ENCODE assay signal across 8 cellular contexts in the genomic region with DNA sequence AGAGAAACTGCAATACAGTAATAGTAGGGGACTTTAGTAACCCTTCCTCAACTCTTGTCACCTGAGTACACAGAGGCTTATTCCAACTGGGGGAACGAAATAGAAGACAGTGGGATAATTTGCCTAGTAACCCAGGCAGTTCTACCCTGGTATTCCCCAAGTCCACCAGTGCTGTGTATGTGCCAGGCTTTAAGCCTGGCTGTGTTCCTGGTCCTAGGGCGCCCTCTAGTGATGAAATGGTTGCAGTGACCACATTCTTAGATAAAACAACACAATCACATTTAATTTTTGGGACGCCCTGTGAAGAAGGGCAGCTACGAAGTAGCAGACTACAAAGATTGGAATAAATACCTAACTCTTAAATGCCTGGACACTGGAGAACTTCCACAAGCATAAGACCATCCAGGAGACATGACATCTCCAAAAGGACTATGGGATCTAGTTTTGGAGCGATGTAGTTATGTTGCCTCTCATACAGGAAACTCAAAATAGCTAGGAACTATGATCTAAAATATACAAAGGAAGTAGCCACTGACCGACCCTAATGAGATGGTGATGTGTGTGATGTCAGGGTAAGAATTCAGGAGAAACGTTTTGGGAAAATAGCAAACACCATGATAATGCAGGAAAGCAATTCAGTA.
A peak's percentile ranks its signal among the peaks of the same experiment; 100 is the strongest.
DNase-seq lines count a peak whose midpoint lies in the region; ATAC-seq and TF ChIP-seq lines count a peak whose summit lies in the region.

No MANE protein-coding gene starts in this region.

- H3K4me1 Mint-ChIP-seq in activated B cell treated with CpG ODN at 0.5 μM for 24 hours, result no peaks in the 10 kb centered on the region

- no peaks in the 10 kb centered on the region for H3K9me3 Mint-ChIP-seq in activated B cell treated with CpG ODN at 0.5 μM for 24 hours

- POLR2A ChIA-PET in activated B cell treated with CpG ODN at 0.5 μM for 24 hours (lab: Charles Lee), result interaction anchor here (0.6 kb wide), 1 partner anchor 253 kb away, joined by 6 read pairs; no protein-coding TSS in a partner anchor

- no peaks in the 10 kb centered on the region for H3K36me3 Mint-ChIP-seq in activated B cell treated with CpG ODN at 0.5 μM for 24 hours (ENCODE audit: low read depth)

- H3K27ac Mint-ChIP-seq in activated B cell treated with CpG ODN at 0.5 μM for 24 hours, result no peak overlapping the region

- H3K4me3 Mint-ChIP-seq in activated B cell treated with CpG ODN at 0.5 μM for 24 hours, result no peak overlapping the region

- CTCF ChIA-PET in activated B cell treated with CpG ODN at 0.5 μM for 24 hours (lab: Charles Lee), result interaction anchor here (1.3 to 2.5 kb wide), 5 partner anchors 159 to 329 kb away, joined by 3 to 23 read pairs (median 3); a partner anchor contains a TSS

- TF ChIP-seq CTCF in activated B cell treated with CpG ODN at 0.5 μM for 24 hours (IDR thresholded peaks at IDR 0.05), result no peak

- no peaks in the 10 kb centered on the region for H3K27me3 Mint-ChIP-seq in activated B cell treated with CpG ODN at 0.5 μM for 24 hours

- intact Hi-C loops in activated B cell treated with CpG ODN at 0.5 μM for 24 hours (cut with micrococcal nuclease), result loop anchor here (1.0 kb wide), 2 partner anchors 160 to 329 kb away; no protein-coding TSS in a partner anchor

- peak; percentile 88 for ATAC-seq in HG02981 (IDR thresholded peaks at IDR 0.05; ENCODE audit: unreplicated experiment)
- ATAC-seq in activated B cell treated with CpG ODN at 0.5 μM for 24 hours (ENCODE audit: low read depth), result peak; percentile 64

- DNase-seq in activated gamma-delta T cell treated with Interleukin-2 at 50 U/mL for 16 hours (peak; percentile 69), activated gamma-delta T cell (lab: John Stamatoyannopoulos, UW) (no peak), NCI-H2171 (lab: John Stamatoyannopoulos, UW) (peak; percentile 2), activated B cell treated with CpG ODN at 0.5 μM for 24 hours (no peak), left kidney (ENCODE audit: low read depth, low spot score) (peak; percentile 75)
- DNase-seq in central memory CD4-positive, alpha-beta T cell, result peak; percentile 65
- peak; percentile 15 to 27 (median 22) for DNase-seq in stimulated activated CD4-positive, alpha-beta T cell treated with anti-CD3 and anti-CD28 coated beads, TNF-alpha, amount 100 ng/mL, for 24 hours (ENCODE audit: low read depth in 3 of 3)

Comparison
In these comparisons a context has a peak if more than half of its experiments do, and no peak if none do; other contexts are left out.
1. DNase-seq: peak in activated gamma-delta T cell treated with Interleukin-2 at 50 U/mL for 16 hours (single experiment), NCI-H2171 (single experiment), central memory CD4-positive, alpha-beta T cell (single experiment), left kidney (single experiment) and stimulated activated CD4-positive, alpha-beta T cell treated with anti-CD3 and anti-CD28 coated beads, TNF-alpha, amount 100 ng/mL, for 24 hours (3 of 3); none in activated gamma-delta T cell (single experiment) and activated B cell treated with CpG ODN at 0.5 μM for 24 hours (single experiment).